16 cellular contexts compared by ENCODE assay signal in the genomic region with DNA sequence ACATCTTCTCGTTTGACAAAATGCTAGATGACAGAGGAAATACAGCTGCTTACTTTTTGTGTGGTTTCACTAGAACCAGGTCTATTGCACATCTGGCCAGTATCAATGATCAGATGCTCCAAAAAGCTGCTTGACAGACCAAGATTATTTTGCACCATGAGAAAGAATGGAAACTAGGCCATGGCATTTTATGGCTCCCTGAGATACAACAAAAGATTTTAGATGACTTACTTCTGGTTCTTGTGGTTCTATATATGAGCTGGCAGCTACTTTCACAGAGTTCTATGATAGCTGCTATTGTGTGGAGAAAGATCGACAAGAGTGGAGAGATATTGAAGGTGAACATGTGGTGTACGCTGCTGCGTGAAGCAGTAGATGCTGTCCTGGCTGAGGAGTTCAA. TPM values are rescaled to one million over a fixed set of nuclear protein-coding genes. Genes with fewer than 3 reads are reported as not detected.
DNase-seq lines count a peak whose midpoint lies in the region; ATAC-seq and TF ChIP-seq lines count a peak whose summit lies in the region.
"Had no signal": no experiment of that assay in that cellular context is flagged by ENCODE, and none has a peak within 500 bp of the region (broad histone marks: within the 10 kb centered on the region; RNA-seq: fewer than 3 reads in every experiment).

No MANE protein-coding gene starts in this region.

- H3K4me3 ChIP-seq in neural progenitor cell, result no peak overlapping the region
- H3K4me3 ChIP-seq: tibial artery had no signal

- no peak overlapping the region for H3K27ac ChIP-seq in neural progenitor cell
- H3K27ac ChIP-seq: tibial artery had no signal

- H4K20me1 ChIP-seq in neural progenitor cell (ENCODE audit: low read depth), result no peaks in the 10 kb centered on the region

- no peaks in the 10 kb centered on the region for H3K4me1 ChIP-seq in neural progenitor cell
- H3K4me1 ChIP-seq: tibial artery had no signal

- no peak overlapping the region for H3K9ac ChIP-seq in neural progenitor cell

- peak overlapping the region in 1 of 2 donors; percentile 36 for H3K4me3 Mint-ChIP-seq in activated T-cell treated with anti-CD3 and anti-CD28 coated beads, Interleukin-2, amount 50 U/mL, for 72 hours
- no peak overlapping the region for H3K4me3 Mint-ChIP-seq in activated T-cell treated with anti-CD3 and anti-CD28 coated beads, Interleukin-2, amount 50 U/mL, for 24 hours
- H3K4me3 Mint-ChIP-seq in stimulated activated naive CD8-positive, alpha-beta T cell treated with anti-CD3 and anti-CD28 coated beads, Interleukin-15, amount 100 ng/mL, for 72 hours, result peak overlapping the region; percentile 19 to 38
- no peak overlapping the region for H3K4me3 Mint-ChIP-seq in neural progenitor cell

- TF ChIP-seq CTCF in GM20000 (IDR thresholded peaks at IDR 0.05; ENCODE audit: extremely low read depth, missing control alignments) (no peak), neural progenitor cell (IDR thresholded peaks at IDR 0.05) (no peak)

- no peak overlapping the region for H3K4me2 ChIP-seq in neural progenitor cell

- no peaks in the 10 kb centered on the region for H3K79me2 ChIP-seq in neural progenitor cell (ENCODE audit: low read depth)

- no peak overlapping the region for H2AFZ ChIP-seq in neural progenitor cell (replicated peaks)

- no peaks in the 10 kb centered on the region for H3K27me3 ChIP-seq in neural progenitor cell
- H3K27me3 ChIP-seq: tibial artery had no signal

- H3K9me3 Mint-ChIP-seq in activated T-cell treated with anti-CD3 and anti-CD28 coated beads, Interleukin-2, amount 50 U/mL, for 72 hours, result no peaks in the 10 kb centered on the region
- H3K9me3 Mint-ChIP-seq in activated T-cell treated with anti-CD3 and anti-CD28 coated beads, Interleukin-2, amount 50 U/mL, for 24 hours, result no peaks in the 10 kb centered on the region
- peaks cover 0 to 6% of the 10 kb centered on the region in 2 donors for H3K9me3 Mint-ChIP-seq in stimulated activated naive CD8-positive, alpha-beta T cell treated with anti-CD3 and anti-CD28 coated beads, Interleukin-15, amount 100 ng/mL, for 72 hours
- H3K9me3 Mint-ChIP-seq in neural progenitor cell, result no peaks in the 10 kb centered on the region

- ATAC-seq in activated T-cell treated with anti-CD3 and anti-CD28 coated beads, Interleukin-2, amount 50 U/mL, for 72 hours (replicated peaks in 1 of 2), result peak; percentile 91
- ATAC-seq in HG03460 (IDR thresholded peaks at IDR 0.05; ENCODE audit: unreplicated experiment) (peak; percentile 76), GM18498 (IDR thresholded peaks at IDR 0.05; ENCODE audit: unreplicated experiment) (no peak)
- peak; percentile 95 for ATAC-seq in stimulated activated naive CD8-positive, alpha-beta T cell treated with anti-CD3 and anti-CD28 coated beads, Interleukin-15, amount 100 ng/mL, for 72 hours

- peaks cover 31% of the 10 kb centered on the region for H3K4me1 Mint-ChIP-seq in activated T-cell treated with anti-CD3 and anti-CD28 coated beads, Interleukin-2, amount 50 U/mL, for 72 hours (ENCODE audit: low read depth)
- peaks cover 30% of the 10 kb centered on the region for H3K4me1 Mint-ChIP-seq in activated T-cell treated with anti-CD3 and anti-CD28 coated beads, Interleukin-2, amount 50 U/mL, for 24 hours (ENCODE audit: low read depth)
- H3K4me1 Mint-ChIP-seq in stimulated activated naive CD8-positive, alpha-beta T cell treated with anti-CD3 and anti-CD28 coated beads, Interleukin-15, amount 100 ng/mL, for 72 hours, result peaks cover 42% of the 10 kb centered on the region
- no peaks in the 10 kb centered on the region for H3K4me1 Mint-ChIP-seq in neural progenitor cell

- no peaks in the 10 kb centered on the region for H3K36me3 Mint-ChIP-seq in activated T-cell treated with anti-CD3 and anti-CD28 coated beads, Interleukin-2, amount 50 U/mL, for 72 hours (ENCODE audit: insufficient read depth in 2 of 2)
- no peaks in the 10 kb centered on the region for H3K36me3 Mint-ChIP-seq in activated T-cell treated with anti-CD3 and anti-CD28 coated beads, Interleukin-2, amount 50 U/mL, for 24 hours (ENCODE audit: low read depth)
- H3K36me3 Mint-ChIP-seq in neural progenitor cell, result no peaks in the 10 kb centered on the region

- DNase-seq in activated T-cell treated with anti-CD3 and anti-CD28 coated beads, Interleukin-2, amount 50 U/mL, for 72 hours, result peak; percentile 18 to 40
- DNase-seq in activated T-cell treated with anti-CD3 and anti-CD28 coated beads, Interleukin-2, amount 50 U/mL, for 24 hours, result no peak
- DNase-seq in GM20000 (ENCODE audit: low spot score), result peak; percentile 6
- DNase-seq in stimulated activated naive CD8-positive, alpha-beta T cell treated with anti-CD3 and anti-CD28 coated beads, Interleukin-15, amount 100 ng/mL, for 72 hours, result peak; percentile 33 to 45
- DNase-seq in NCI-H1092 treated with DMSO at 0.1 percent for 48 hours (lab: John Stamatoyannopoulos, UW), result no peak
- DNase-seq in neural progenitor cell (ENCODE audit: low spot score), result no peak
- DNase-seq: midbrain, NCI-H1694, NCI-H82, SHP77 treated with DMSO at 0.1 percent for 48 hours, T1000, tibial artery had no signal

- H3K27me3 Mint-ChIP-seq in activated T-cell treated with anti-CD3 and anti-CD28 coated beads, Interleukin-2, amount 50 U/mL, for 72 hours (ENCODE audit: low read depth), result peaks cover 67% of the 10 kb centered on the region
- H3K27me3 Mint-ChIP-seq in activated T-cell treated with anti-CD3 and anti-CD28 coated beads, Interleukin-2, amount 50 U/mL, for 24 hours, result peaks cover 57% of the 10 kb centered on the region
- peaks cover 26% of the 10 kb centered on the region for H3K27me3 Mint-ChIP-seq in stimulated activated naive CD8-positive, alpha-beta T cell treated with anti-CD3 and anti-CD28 coated beads, Interleukin-15, amount 100 ng/mL, for 72 hours
- peaks cover 3% of the 10 kb centered on the region for H3K27me3 Mint-ChIP-seq in neural progenitor cell (ENCODE audit: insufficient read depth, low read depth)

- no peaks in the 10 kb centered on the region for H3K36me3 ChIP-seq in neural progenitor cell
- H3K36me3 ChIP-seq: tibial artery had no signal

- H3K9me3 ChIP-seq in neural progenitor cell (ENCODE audit: low read depth), result no peaks in the 10 kb centered on the region
- H3K9me3 ChIP-seq: tibial artery had no signal

- H3F3A ChIP-seq in neural progenitor cell (ENCODE audit: low read depth), result no peaks in the 10 kb centered on the region

- H3K27ac Mint-ChIP-seq in activated T-cell treated with anti-CD3 and anti-CD28 coated beads, Interleukin-2, amount 50 U/mL, for 72 hours, result no peak overlapping the region
- H3K27ac Mint-ChIP-seq in activated T-cell treated with anti-CD3 and anti-CD28 coated beads, Interleukin-2, amount 50 U/mL, for 24 hours, result no peak overlapping the region
- peak overlapping the region in 1 of 2 donors; percentile 71 for H3K27ac Mint-ChIP-seq in stimulated activated naive CD8-positive, alpha-beta T cell treated with anti-CD3 and anti-CD28 coated beads, Interleukin-15, amount 100 ng/mL, for 72 hours
- H3K27ac Mint-ChIP-seq in neural progenitor cell, result no peak overlapping the region

RNA-seq across cellular contexts. Expression of a gene that starts 25.8 kb away (rescaled TPM):
- total RNA-seq in activated T-cell treated with anti-CD3 and anti-CD28 coated beads, Interleukin-2, amount 50 U/mL, for 72 hours, result 1 to 10 TPM; 7.5 to 8.1 TPM
- 36.5 and 61.7 TPM in 2 replicates for total RNA-seq in neural progenitor cell (ENCODE audit: low replicate concordance)

RNA-seq across cellular contexts. Expression of a gene that starts 51.6 kb away (rescaled TPM):
- total RNA-seq in activated T-cell treated with anti-CD3 and anti-CD28 coated beads, Interleukin-2, amount 50 U/mL, for 72 hours, result under 1 TPM; 0.55 to 0.72 TPM
- not detected in 2 replicates for total RNA-seq in neural progenitor cell (ENCODE audit: low replicate concordance)
- total RNA-seq: activated CD8-positive, alpha-beta memory T cell treated with anti-CD3 and anti-CD28 coated beads for 36 hours; osteocyte had no signal

Comparison
In these comparisons a context has a peak if more than half of its experiments do, and no peak if none do; other contexts are left out.
1. DNase-seq: peak in activated T-cell treated with anti-CD3 and anti-CD28 coated beads, Interleukin-2, amount 50 U/mL, for 72 hours (2 of 2), GM20000 (single experiment) and stimulated activated naive CD8-positive, alpha-beta T cell treated with anti-CD3 and anti-CD28 coated beads, Interleukin-15, amount 100 ng/mL, for 72 hours (2 of 2); none in activated T-cell treated with anti-CD3 and anti-CD28 coated beads, Interleukin-2, amount 50 U/mL, for 24 hours (single experiment), NCI-H1092 treated with DMSO at 0.1 percent for 48 hours (single experiment) and neural progenitor cell (single experiment).
2. H3K4me3 Mint-ChIP-seq: peak in stimulated activated naive CD8-positive, alpha-beta T cell treated with anti-CD3 and anti-CD28 coated beads, Interleukin-15, amount 100 ng/mL, for 72 hours (2 of 2); none in activated T-cell treated with anti-CD3 and anti-CD28 coated beads, Interleukin-2, amount 50 U/mL, for 24 hours (single experiment) and neural progenitor cell (single experiment).